In the genomic region with DNA sequence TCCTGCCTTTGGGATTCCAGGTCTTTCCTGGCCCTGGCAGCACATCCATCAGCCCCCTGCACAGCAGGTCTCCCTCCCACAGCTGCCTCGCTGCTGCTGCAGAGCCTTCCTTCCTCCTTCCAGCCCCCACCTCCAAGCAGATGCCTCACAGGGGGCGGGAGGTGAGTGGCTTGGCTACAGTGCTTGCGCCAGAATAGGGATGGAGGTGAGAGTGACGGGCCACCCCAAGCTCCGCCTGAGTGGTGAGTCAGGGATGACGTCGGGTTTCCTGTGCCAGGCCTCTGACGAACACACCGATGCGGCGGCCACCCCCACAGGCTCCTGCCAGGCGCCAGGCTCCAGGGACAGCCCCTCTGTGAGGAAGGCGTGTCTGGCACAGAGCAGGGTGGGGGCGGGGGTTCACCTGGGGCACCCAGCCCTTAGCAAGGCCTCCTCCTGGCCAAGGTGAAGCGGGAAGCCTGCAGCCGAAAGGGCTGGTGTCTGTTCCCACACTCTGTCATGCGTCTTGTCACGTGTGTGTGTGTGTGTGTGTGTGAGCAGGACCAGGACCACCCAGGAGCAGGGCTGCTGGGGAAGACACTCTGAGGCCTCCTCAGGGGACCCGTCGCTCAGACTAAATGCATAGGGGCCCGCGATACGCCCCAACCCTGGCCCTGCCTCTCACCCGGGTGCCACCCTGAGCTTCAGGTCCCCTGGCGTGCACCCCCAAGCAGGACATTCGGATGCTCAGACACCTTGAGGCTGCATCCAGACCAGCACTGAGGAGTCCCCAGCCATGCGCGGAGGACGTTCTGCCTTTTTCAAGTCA, we compare ENCODE assay signal across 2 cellular contexts.
A peak's percentile ranks its signal among the peaks of the same experiment; 100 is the strongest.
TF ChIP-seq lines count a peak whose summit lies in the region.

No MANE protein-coding gene starts in this region.

TF ChIP-seq in HEK293, 187 proteins besides CTCF, POLR2A, EP300 and RAD21 (continued from another document and continues in another):
- TF ChIP-seq, protein P1, sequence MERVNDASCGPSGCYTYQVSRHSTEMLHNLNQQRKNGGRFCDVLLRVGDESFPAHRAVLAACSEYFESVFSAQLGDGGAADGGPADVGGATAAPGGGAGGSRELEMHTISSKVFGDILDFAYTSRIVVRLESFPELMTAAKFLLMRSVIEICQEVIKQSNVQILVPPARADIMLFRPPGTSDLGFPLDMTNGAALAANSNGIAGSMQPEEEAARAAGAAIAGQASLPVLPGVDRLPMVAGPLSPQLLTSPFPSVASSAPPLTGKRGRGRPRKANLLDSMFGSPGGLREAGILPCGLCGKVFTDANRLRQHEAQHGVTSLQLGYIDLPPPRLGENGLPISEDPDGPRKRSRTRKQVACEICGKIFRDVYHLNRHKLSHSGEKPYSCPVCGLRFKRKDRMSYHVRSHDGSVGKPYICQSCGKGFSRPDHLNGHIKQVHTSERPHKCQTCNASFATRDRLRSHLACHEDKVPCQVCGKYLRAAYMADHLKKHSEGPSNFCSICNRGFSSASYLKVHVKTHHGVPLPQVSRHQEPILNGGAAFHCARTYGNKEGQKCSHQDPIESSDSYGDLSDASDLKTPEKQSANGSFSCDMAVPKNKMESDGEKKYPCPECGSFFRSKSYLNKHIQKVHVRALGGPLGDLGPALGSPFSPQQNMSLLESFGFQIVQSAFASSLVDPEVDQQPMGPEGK (tag by site-specific recombination; IDR thresholded peaks at IDR 0.05): peak; percentile 47
- peak; percentile 75 for TF ChIP-seq SP3 (tag by site-specific recombination; IDR thresholded peaks at IDR 0.05)
- TF ChIP-seq TCF7L2 (IDR thresholded peaks at IDR 0.05; ENCODE audit: borderline replicate concordance, low read depth, low read length): no peak
- TF ChIP-seq ZNF76 (tag by site-specific recombination; IDR thresholded peaks at IDR 0.05; ENCODE audit: borderline replicate concordance, low read depth): no peak
- TF ChIP-seq EGR2 (tag by site-specific recombination; IDR thresholded peaks at IDR 0.05; ENCODE audit: low read depth): peak; percentile 72
- no peak for TF ChIP-seq ZNF670 (tag by site-specific recombination; IDR thresholded peaks at IDR 0.05; ENCODE audit: low read depth)
- TF ChIP-seq PRDM1 (tag by site-specific recombination; IDR thresholded peaks at IDR 0.05): 0 out of 2 replicates have a peak, but pooled peaks have one; percentile 9
- 0 out of 2 replicates have a peak, but pooled peaks have one; percentile 34 for TF ChIP-seq ZEB2 (tag by site-specific recombination; IDR thresholded peaks at IDR 0.05)
- TF ChIP-seq, protein P2, sequence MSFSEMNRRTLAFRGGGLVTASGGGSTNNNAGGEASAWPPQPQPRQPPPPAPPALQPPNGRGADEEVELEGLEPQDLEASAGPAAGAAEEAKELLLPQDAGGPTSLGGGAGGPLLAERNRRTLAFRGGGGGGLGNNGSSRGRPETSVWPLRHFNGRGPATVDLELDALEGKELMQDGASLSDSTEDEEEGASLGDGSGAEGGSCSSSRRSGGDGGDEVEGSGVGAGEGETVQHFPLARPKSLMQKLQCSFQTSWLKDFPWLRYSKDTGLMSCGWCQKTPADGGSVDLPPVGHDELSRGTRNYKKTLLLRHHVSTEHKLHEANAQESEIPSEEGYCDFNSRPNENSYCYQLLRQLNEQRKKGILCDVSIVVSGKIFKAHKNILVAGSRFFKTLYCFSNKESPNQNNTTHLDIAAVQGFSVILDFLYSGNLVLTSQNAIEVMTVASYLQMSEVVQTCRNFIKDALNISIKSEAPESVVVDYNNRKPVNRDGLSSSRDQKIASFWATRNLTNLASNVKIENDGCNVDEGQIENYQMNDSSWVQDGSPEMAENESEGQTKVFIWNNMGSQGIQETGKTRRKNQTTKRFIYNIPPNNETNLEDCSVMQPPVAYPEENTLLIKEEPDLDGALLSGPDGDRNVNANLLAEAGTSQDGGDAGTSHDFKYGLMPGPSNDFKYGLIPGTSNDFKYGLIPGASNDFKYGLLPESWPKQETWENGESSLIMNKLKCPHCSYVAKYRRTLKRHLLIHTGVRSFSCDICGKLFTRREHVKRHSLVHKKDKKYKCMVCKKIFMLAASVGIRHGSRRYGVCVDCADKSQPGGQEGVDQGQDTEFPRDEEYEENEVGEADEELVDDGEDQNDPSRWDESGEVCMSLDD (tag by site-specific recombination; IDR thresholded peaks at IDR 0.05): no peak
- 0 out of 2 replicates have a peak, but pooled peaks have one; percentile 17 for TF ChIP-seq KLF8 (tag by site-specific recombination; IDR thresholded peaks at IDR 0.05)
- TF ChIP-seq ZNF292 (tag by site-specific recombination; IDR thresholded peaks at IDR 0.05; ENCODE audit: borderline replicate concordance, low read depth): no peak
- peak; percentile 45; the same call in 1 of the 2 replicates for TF ChIP-seq ZNF341 (tag by site-specific recombination; IDR thresholded peaks at IDR 0.05; ENCODE audit: low read depth)
- no peak for TF ChIP-seq ZFP41 (tag by site-specific recombination; IDR thresholded peaks at IDR 0.05; ENCODE audit: borderline replicate concordance)
- peak; percentile 11; the same call in 1 of the 2 replicates for TF ChIP-seq ZNF843 (tag by site-specific recombination; IDR thresholded peaks at IDR 0.05)
- no peak for TF ChIP-seq FEZF1 (tag by site-specific recombination; IDR thresholded peaks at IDR 0.05)
- TF ChIP-seq ZNF560 (tag by site-specific recombination; IDR thresholded peaks at IDR 0.05; ENCODE audit: borderline replicate concordance): no peak
- no peak for TF ChIP-seq SCRT1 (tag by site-specific recombination; IDR thresholded peaks at IDR 0.05; ENCODE audit: borderline replicate concordance)
- TF ChIP-seq ZNF514 (tag by site-specific recombination; IDR thresholded peaks at IDR 0.05): no peak
- no peak for TF ChIP-seq ZNF221 (tag by site-specific recombination; IDR thresholded peaks at IDR 0.05; ENCODE audit: borderline replicate concordance)
- no peak for TF ChIP-seq ZNF585B (tag by site-specific recombination; IDR thresholded peaks at IDR 0.05)
- no peak for TF ChIP-seq ZNF266 (tag by site-specific recombination; IDR thresholded peaks at IDR 0.05; ENCODE audit: low read depth)
- TF ChIP-seq ZNF112 (tag by site-specific recombination; IDR thresholded peaks at IDR 0.05): no peak
- peak; percentile 27; the same call in 1 of the 2 replicates for TF ChIP-seq SP7 (tag by site-specific recombination; IDR thresholded peaks at IDR 0.05)
- no peak for TF ChIP-seq ZNF114 (tag by site-specific recombination; IDR thresholded peaks at IDR 0.05)
- TF ChIP-seq ZNF626 (tag by site-specific recombination; IDR thresholded peaks at IDR 0.05): no peak
- TF ChIP-seq ZIC2 (tag by site-specific recombination; IDR thresholded peaks at IDR 0.05): peak; percentile 73
- TF ChIP-seq, protein P3, sequence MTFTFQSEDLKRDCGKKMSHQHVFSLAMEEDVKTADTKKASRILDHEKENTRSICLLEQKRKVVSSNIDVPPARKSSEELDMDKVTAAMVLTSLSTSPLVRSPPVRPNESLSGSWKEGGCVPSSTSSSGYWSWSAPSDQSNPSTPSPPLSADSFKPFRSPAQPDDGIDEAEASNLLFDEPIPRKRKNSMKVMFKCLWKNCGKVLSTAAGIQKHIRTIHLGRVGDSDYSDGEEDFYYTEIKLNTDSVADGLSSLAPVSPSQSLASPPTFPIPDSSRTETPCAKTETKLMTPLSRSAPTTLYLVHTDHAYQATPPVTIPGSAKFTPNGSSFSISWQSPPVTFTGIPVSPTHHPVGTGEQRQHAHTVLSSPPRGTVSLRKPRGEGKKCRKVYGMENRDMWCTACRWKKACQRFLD (tag by site-specific recombination; IDR thresholded peaks at IDR 0.05): no peak
- TF ChIP-seq ZNF23 (tag by site-specific recombination; IDR thresholded peaks at IDR 0.05; ENCODE audit: borderline replicate concordance): no peak
- no peak for TF ChIP-seq ZNF10 (tag by site-specific recombination; IDR thresholded peaks at IDR 0.05)
- peak; percentile 27; the same call in 1 of the 2 replicates for TF ChIP-seq ZBTB17 (tag by site-specific recombination; IDR thresholded peaks at IDR 0.05)

TF ChIP-seq in K562, 482 proteins besides CTCF, POLR2A, EP300 and RAD21 (continued from another document and continues in another):
- TF ChIP-seq, protein P4, sequence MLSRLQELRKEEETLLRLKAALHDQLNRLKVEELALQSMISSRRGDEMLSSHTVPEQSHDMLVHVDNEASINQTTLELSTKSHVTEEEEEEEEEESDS (CRISPR knock-in tag; IDR thresholded peaks at IDR 0.05): no peak
- TF ChIP-seq ZNF212 (CRISPR knock-in tag; IDR thresholded peaks at IDR 0.05): no peak
- TF ChIP-seq MECOM (CRISPR knock-in tag; IDR thresholded peaks at IDR 0.05): no peak
- TF ChIP-seq ZNF3 (CRISPR knock-in tag; IDR thresholded peaks at IDR 0.05): no peak
- TF ChIP-seq MBD2 (IDR thresholded peaks at IDR 0.05; ENCODE audit: borderline replicate concordance, low read depth): no peak
- no peak for TF ChIP-seq RUNX1 (IDR thresholded peaks at IDR 0.05; ENCODE audit: low read depth)
- TF ChIP-seq, protein P5, sequence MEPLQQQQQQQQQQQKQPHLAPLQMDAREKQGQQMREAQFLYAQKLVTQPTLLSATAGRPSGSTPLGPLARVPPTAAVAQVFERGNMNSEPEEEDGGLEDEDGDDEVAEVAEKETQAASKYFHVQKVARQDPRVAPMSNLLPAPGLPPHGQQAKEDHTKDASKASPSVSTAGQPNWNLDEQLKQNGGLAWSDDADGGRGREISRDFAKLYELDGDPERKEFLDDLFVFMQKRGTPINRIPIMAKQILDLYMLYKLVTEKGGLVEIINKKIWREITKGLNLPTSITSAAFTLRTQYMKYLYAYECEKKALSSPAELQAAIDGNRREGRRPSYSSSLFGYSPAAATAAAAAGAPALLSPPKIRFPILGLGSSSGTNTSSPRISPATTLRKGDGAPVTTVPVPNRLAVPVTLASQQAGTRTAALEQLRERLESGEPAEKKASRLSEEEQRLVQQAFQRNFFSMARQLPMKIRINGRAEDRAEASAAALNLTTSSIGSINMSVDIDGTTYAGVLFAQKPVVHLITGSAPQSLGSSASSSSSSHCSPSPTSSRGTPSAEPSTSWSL (CRISPR knock-in tag; IDR thresholded peaks at IDR 0.05; ENCODE audit: borderline replicate concordance): no peak
- no peak for TF ChIP-seq RNF2 (IDR thresholded peaks at IDR 0.05)
- peak; percentile 72; the same call in 1 of the 2 replicates for TF ChIP-seq JUND (IDR thresholded peaks at IDR 0.05; ENCODE audit: borderline replicate concordance, low read depth, low read length)
- TF ChIP-seq JUND (tag; IDR thresholded peaks at IDR 0.05; ENCODE audit: borderline replicate concordance, low read depth, low read length): no peak; the same call in 2 of the 3 replicates
- TF ChIP-seq DNMT1 (IDR thresholded peaks at IDR 0.05): no peak
- TF ChIP-seq, protein P6, sequence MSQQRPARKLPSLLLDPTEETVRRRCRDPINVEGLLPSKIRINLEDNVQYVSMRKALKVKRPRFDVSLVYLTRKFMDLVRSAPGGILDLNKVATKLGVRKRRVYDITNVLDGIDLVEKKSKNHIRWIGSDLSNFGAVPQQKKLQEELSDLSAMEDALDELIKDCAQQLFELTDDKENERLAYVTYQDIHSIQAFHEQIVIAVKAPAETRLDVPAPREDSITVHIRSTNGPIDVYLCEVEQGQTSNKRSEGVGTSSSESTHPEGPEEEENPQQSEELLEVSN (IDR thresholded peaks at IDR 0.05; ENCODE audit: borderline replicate concordance in 1 of 2, extremely low read depth in 1 of 2, insufficient read depth in 1 of 2, insufficient read length in 1 of 2, low read depth in 1 of 2, low read length in 1 of 2, poor library complexity in 1 of 2, severe bottlenecking in 1 of 2): peak in 1 of 2 experiments; percentile 6
- no peak for TF ChIP-seq XRCC4 (IDR thresholded peaks at IDR 0.05; ENCODE audit: extremely low read depth, insufficient read depth, insufficient read length)
- TF ChIP-seq ZNF384 (IDR thresholded peaks at IDR 0.05; ENCODE audit: low read depth, low read length): no peak
- no peak for TF ChIP-seq HCFC1 (IDR thresholded peaks at IDR 0.05; ENCODE audit: low read depth, low read length)
- TF ChIP-seq, protein P7, sequence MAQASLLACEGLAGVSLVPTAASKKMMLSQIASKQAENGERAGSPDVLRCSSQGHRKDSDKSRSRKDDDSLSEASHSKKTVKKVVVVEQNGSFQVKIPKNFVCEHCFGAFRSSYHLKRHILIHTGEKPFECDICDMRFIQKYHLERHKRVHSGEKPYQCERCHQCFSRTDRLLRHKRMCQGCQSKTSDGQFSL (CRISPR knock-in tag; IDR thresholded peaks at IDR 0.05): no peak
- TF ChIP-seq, protein P7 (tag; IDR thresholded peaks at IDR 0.05): no peak
- TF ChIP-seq, protein P8, sequence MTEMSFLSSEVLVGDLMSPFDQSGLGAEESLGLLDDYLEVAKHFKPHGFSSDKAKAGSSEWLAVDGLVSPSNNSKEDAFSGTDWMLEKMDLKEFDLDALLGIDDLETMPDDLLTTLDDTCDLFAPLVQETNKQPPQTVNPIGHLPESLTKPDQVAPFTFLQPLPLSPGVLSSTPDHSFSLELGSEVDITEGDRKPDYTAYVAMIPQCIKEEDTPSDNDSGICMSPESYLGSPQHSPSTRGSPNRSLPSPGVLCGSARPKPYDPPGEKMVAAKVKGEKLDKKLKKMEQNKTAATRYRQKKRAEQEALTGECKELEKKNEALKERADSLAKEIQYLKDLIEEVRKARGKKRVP (CRISPR knock-in tag; IDR thresholded peaks at IDR 0.05): no peak
- no peak for TF ChIP-seq SRSF9 (IDR thresholded peaks at IDR 0.05; ENCODE audit: borderline replicate concordance, low read depth, low read length)
- TF ChIP-seq NR2C1 (IDR thresholded peaks at IDR 0.05): no peak
- no peak for TF ChIP-seq NR2C1 (tag; IDR thresholded peaks at IDR 0.05)
- TF ChIP-seq, protein P9, sequence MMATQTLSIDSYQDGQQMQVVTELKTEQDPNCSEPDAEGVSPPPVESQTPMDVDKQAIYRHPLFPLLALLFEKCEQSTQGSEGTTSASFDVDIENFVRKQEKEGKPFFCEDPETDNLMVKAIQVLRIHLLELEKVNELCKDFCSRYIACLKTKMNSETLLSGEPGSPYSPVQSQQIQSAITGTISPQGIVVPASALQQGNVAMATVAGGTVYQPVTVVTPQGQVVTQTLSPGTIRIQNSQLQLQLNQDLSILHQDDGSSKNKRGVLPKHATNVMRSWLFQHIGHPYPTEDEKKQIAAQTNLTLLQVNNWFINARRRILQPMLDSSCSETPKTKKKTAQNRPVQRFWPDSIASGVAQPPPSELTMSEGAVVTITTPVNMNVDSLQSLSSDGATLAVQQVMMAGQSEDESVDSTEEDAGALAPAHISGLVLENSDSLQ (IDR thresholded peaks at IDR 0.05): peak; percentile 66; the same call in 1 of the 2 replicates
- TF ChIP-seq, protein P10, sequence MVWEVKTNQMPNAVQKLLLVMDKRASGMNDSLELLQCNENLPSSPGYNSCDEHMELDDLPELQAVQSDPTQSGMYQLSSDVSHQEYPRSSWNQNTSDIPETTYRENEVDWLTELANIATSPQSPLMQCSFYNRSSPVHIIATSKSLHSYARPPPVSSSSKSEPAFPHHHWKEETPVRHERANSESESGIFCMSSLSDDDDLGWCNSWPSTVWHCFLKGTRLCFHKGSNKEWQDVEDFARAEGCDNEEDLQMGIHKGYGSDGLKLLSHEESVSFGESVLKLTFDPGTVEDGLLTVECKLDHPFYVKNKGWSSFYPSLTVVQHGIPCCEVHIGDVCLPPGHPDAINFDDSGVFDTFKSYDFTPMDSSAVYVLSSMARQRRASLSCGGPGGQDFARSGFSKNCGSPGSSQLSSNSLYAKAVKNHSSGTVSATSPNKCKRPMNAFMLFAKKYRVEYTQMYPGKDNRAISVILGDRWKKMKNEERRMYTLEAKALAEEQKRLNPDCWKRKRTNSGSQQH (CRISPR knock-in tag; IDR thresholded peaks at IDR 0.05): no peak
- no peak for TF ChIP-seq XRCC3 (IDR thresholded peaks at IDR 0.05)
- no peak for TF ChIP-seq RBM22 (IDR thresholded peaks at IDR 0.05; ENCODE audit: low read depth, low read length, poor library complexity, severe bottlenecking)
- no peak for TF ChIP-seq ZBED1 (IDR thresholded peaks at IDR 0.05)
- TF ChIP-seq SNRNP70 (optimal IDR thresholded peaks at IDR 0.05; ENCODE audit: low read depth, low read length): no peak
- no peak for TF ChIP-seq ZNF551 (CRISPR knock-in tag; IDR thresholded peaks at IDR 0.05)
- no peak for TF ChIP-seq ARNT (IDR thresholded peaks at IDR 0.05)
- no peak for TF ChIP-seq NFIC (IDR thresholded peaks at IDR 0.05)
- TF ChIP-seq NBN (IDR thresholded peaks at IDR 0.05; ENCODE audit: low read depth): no peak
